8 cellular contexts compared by ENCODE assay signal in the genomic region with DNA sequence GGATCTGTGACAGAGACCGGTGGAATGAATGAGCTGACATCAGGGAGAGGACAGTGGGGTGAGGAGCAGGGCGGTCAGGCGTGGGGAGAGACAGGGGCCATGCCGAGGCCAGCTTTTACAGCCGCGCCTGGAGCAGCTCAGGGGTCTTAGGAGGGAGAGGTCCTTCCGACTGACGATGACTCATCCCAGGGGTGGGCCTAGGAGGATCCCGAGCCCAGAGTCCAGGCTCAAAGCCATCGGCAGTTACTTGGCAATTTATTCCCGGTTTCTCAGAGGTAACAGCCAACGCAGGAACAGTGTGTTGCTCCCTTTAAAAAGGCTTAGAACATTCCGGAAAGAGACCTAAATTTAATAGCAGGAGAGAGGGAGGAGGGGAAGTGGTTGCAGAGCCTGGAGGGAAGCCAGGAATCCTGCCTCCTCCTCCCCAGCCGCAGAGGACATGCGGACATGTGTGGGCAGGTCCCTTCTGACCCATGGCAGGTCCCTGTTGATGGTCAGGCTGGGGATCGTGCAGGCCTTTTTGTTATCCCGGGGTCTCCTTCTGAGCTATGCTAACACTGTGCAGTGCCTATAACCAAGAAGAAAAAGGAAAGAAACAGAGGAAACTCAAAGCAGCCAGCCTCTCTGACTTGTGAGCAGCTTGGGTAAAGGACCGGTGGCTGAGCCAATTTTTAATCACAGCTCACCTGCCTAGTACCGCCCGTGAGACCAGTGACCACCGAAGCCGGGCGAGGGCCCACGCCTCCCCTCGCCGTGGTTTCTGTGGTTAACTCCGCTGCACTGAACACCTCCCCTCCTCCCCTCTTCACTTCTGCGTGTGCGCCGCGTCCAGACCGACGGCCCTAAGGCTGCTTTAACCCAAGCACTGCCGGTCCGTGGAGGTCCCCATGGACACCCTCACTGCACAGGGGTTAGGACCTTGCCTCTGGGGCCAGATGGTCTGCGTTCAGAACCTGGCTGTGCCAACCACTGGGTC.
DNase-seq lines count a peak whose midpoint lies in the region; ATAC-seq and TF ChIP-seq lines count a peak whose summit lies in the region.

No MANE protein-coding gene starts in this region.

- peak overlapping the region; percentile 91 for H3K27ac ChIP-seq in RWPE1

- peak; percentile 12 to 41 for DNase-seq in NOMO-1 (lab: John Stamatoyannopoulos, UW; ENCODE audit: unreplicated experiment in 2 of 2)
- no peak for DNase-seq in NOMO-1 treated with dmso at 0.1 percent for 144 hours (lab: John Stamatoyannopoulos, UW; ENCODE audit: unreplicated experiment)
- DNase-seq in H7: peak; percentile 34
- peak; percentile 35 for DNase-seq in RWPE1 (ENCODE audit: low spot score)
- peak; percentile 79 for DNase-seq in fibroblast of pulmonary artery (ENCODE audit: low read depth)
- DNase-seq in sciatic nerve (ENCODE audit: low spot score): peak; percentile 69
- DNase-seq in NCI-H2171 (lab: John Stamatoyannopoulos, UW): no peak
- DNase-seq in cerebellum (ENCODE audit: low spot score): no peak

- POLR2A ChIA-PET in RWPE1 (lab: Yijun Ruan, JAX; ENCODE audit: low non-redundant PET): no interaction called here

- CTCF ChIA-PET in RWPE1 (lab: Yijun Ruan, JAX): no interaction called here

- no peak for TF ChIP-seq CTCF in RWPE1 (conservative IDR thresholded peaks at IDR 0.05; ENCODE audit: low read depth)
- no peak for TF ChIP-seq CTCF in fibroblast of pulmonary artery (IDR thresholded peaks at IDR 0.05; ENCODE audit: low read length, missing control alignments)

- peak; percentile 58 for ATAC-seq in sciatic nerve

- no peaks in the 10 kb centered on the region for H3K27me3 ChIP-seq in H7 (ENCODE audit: control insufficient read depth, insufficient read depth, low read length)

- intact Hi-C loops in sciatic nerve (cut with DNase I): no loop called here

- no peak overlapping the region for H3K4me3 ChIP-seq in H7 (ENCODE audit: insufficient read depth, low read depth, low read length)
- H3K4me3 ChIP-seq in fibroblast of pulmonary artery (replicated peaks; ENCODE audit: low read depth, low read length): no peak overlapping the region

- H3K36me3 ChIP-seq in H7 (replicated peaks; ENCODE audit: control insufficient read depth, insufficient read depth, low read length): no peaks in the 10 kb centered on the region

Comparison
In these comparisons a context has a peak if more than half of its experiments do, and no peak if none do; other contexts are left out.
1. DNase-seq: peak in NOMO-1 (2 of 2), H7 (single experiment), RWPE1 (single experiment), fibroblast of pulmonary artery (single experiment) and sciatic nerve (single experiment); none in NOMO-1 treated with dmso at 0.1 percent for 144 hours (single experiment), NCI-H2171 (single experiment) and cerebellum (single experiment).